In the genomic region with DNA sequence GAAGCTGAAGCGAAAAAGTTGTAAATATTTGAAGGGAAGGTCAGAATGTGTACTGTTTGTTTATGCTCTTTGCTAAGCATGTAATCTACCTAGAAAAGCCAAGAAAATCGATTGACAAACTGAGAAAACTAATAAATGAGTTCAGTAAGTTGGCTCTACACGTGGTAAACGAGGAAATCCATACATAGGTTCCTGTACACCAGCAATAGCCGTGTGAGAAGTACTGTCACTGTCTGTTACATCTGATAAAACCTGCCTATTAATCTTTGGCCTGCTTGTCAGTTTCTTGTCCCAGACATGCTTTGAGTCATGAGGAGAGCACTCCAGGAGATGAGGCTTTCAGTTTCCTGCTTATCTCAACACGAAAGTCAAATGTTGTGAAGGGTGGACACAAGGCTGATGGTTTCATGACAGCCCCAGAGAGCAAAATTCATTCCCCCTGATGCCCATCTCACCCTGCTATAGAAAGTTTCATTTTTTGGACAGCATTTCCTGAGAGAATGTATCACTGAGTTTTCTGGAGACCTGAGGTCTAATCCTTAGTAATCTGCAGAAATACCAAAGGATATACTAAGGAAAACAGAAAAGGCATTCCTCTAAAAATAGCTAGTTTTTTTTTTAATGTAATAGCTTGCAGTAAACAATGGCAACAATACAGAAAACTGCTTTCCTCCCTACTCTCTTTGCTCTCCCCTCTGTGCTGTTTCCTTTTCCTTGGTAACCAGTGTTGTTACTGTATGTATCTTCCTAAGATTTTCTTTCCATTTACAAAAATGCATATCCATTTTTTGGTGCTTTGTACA, we compare ENCODE assay signal across 1 cellular context.
TF ChIP-seq lines count a peak whose summit lies in the region.

No MANE protein-coding gene starts in this region.

TF ChIP-seq in K562, 482 proteins besides CTCF, POLR2A, EP300 and RAD21 (continued from another document and continues in another):
- TF ChIP-seq GATA2 (CRISPR knock-in tag; IDR thresholded peaks at IDR 0.05) (peak; percentile 65; the same call in 1 of the 2 replicates), CBX8 (IDR thresholded peaks at IDR 0.05; ENCODE audit: borderline replicate concordance, extremely low read depth, low read depth, low read length, poor library complexity, severe bottlenecking) (no peak), PTBP1 (IDR thresholded peaks at IDR 0.05; ENCODE audit: low read depth, low read length) (no peak), SMARCA4 (IDR thresholded peaks at IDR 0.05) (peak; percentile 85), ZBED1 (IDR thresholded peaks at IDR 0.05) (0 out of 2 replicates have a peak, but pooled peaks have one; percentile 27), SMAD1 (IDR thresholded peaks at IDR 0.05; ENCODE audit: low read depth, low read length, partially characterized antibody) (no peak), ETS2 (tag; IDR thresholded peaks at IDR 0.05; ENCODE audit: borderline replicate concordance, poor library complexity, severe bottlenecking) (no peak), NEUROD1 (IDR thresholded peaks at IDR 0.05; ENCODE audit: borderline replicate concordance, low read depth, low read length, partially characterized antibody) (peak; percentile 35), MEF2D (tag; conservative IDR thresholded peaks at IDR 0.05; ENCODE audit: low read depth) (no peak), NBN (IDR thresholded peaks at IDR 0.05; ENCODE audit: low read depth) (peak; percentile 55; the same call in 1 of the 2 replicates), CBX3 (IDR thresholded peaks at IDR 0.05; ENCODE audit: borderline replicate concordance in 1 of 2, low read length in 2 of 2) (0 out of 3 replicates have a peak, but pooled peaks of 1 of the 2 experiments have one; percentile 33), KLF16 (IDR thresholded peaks at IDR 0.05) (peak; percentile 68), ZNF395 (CRISPR knock-in tag; IDR thresholded peaks at IDR 0.05) (no peak), TBL1XR1 (IDR thresholded peaks at IDR 0.05; ENCODE audit: low read length in 2 of 2) (peak in 1 of 2 experiments; percentile 82; a peak in 2 of 4 replicates), SP1 (CRISPR knock-in tag; IDR thresholded peaks at IDR 0.05) (no peak), MXI1 (IDR thresholded peaks at IDR 0.05; ENCODE audit: low read depth, low read length) (peak; percentile 73; the same call in 1 of the 2 replicates), CREM (IDR thresholded peaks at IDR 0.05; ENCODE audit: low read depth) (peak; percentile 69), CTBP1 (IDR thresholded peaks at IDR 0.05; ENCODE audit: borderline replicate concordance) (peak; percentile 92), JUN (IDR thresholded peaks at IDR 0.05; ENCODE audit: borderline replicate concordance, low read depth, low read length) (peak; percentile 53; the same call in 1 of the 2 replicates), JUN (CRISPR knock-in tag; IDR thresholded peaks at IDR 0.05; ENCODE audit: borderline replicate concordance) (no peak), PHF21A (IDR thresholded peaks at IDR 0.05; ENCODE audit: borderline replicate concordance, low read depth) (no peak), MEIS2 (IDR thresholded peaks at IDR 0.05; ENCODE audit: partially characterized antibody) (peak; percentile 100), POLR2AphosphoS5 (IDR thresholded peaks at IDR 0.05; ENCODE audit: control insufficient read depth, insufficient read depth, low read depth, low read length) (peak; percentile 62), NFE2 (IDR thresholded peaks at IDR 0.05; ENCODE audit: low read depth) (peak; percentile 19; the same call in 1 of the 2 replicates), FOSL1 (tag; conservative IDR thresholded peaks at IDR 0.05) (peak; percentile 78), AFF1 (IDR thresholded peaks at IDR 0.05; ENCODE audit: low read depth in 1 of 2, partially characterized antibody in 2 of 2) (no peak), PURB (CRISPR knock-in tag; IDR thresholded peaks at IDR 0.05; ENCODE audit: low read depth) (no peak), TEAD1 (CRISPR knock-in tag; IDR thresholded peaks at IDR 0.05) (0 out of 4 replicates have a peak, but pooled peaks of 1 of the 2 experiments have one; percentile 34), DACH1 (IDR thresholded peaks at IDR 0.05; ENCODE audit: partially characterized antibody) (no peak)
- TF ChIP-seq, protein P1, sequence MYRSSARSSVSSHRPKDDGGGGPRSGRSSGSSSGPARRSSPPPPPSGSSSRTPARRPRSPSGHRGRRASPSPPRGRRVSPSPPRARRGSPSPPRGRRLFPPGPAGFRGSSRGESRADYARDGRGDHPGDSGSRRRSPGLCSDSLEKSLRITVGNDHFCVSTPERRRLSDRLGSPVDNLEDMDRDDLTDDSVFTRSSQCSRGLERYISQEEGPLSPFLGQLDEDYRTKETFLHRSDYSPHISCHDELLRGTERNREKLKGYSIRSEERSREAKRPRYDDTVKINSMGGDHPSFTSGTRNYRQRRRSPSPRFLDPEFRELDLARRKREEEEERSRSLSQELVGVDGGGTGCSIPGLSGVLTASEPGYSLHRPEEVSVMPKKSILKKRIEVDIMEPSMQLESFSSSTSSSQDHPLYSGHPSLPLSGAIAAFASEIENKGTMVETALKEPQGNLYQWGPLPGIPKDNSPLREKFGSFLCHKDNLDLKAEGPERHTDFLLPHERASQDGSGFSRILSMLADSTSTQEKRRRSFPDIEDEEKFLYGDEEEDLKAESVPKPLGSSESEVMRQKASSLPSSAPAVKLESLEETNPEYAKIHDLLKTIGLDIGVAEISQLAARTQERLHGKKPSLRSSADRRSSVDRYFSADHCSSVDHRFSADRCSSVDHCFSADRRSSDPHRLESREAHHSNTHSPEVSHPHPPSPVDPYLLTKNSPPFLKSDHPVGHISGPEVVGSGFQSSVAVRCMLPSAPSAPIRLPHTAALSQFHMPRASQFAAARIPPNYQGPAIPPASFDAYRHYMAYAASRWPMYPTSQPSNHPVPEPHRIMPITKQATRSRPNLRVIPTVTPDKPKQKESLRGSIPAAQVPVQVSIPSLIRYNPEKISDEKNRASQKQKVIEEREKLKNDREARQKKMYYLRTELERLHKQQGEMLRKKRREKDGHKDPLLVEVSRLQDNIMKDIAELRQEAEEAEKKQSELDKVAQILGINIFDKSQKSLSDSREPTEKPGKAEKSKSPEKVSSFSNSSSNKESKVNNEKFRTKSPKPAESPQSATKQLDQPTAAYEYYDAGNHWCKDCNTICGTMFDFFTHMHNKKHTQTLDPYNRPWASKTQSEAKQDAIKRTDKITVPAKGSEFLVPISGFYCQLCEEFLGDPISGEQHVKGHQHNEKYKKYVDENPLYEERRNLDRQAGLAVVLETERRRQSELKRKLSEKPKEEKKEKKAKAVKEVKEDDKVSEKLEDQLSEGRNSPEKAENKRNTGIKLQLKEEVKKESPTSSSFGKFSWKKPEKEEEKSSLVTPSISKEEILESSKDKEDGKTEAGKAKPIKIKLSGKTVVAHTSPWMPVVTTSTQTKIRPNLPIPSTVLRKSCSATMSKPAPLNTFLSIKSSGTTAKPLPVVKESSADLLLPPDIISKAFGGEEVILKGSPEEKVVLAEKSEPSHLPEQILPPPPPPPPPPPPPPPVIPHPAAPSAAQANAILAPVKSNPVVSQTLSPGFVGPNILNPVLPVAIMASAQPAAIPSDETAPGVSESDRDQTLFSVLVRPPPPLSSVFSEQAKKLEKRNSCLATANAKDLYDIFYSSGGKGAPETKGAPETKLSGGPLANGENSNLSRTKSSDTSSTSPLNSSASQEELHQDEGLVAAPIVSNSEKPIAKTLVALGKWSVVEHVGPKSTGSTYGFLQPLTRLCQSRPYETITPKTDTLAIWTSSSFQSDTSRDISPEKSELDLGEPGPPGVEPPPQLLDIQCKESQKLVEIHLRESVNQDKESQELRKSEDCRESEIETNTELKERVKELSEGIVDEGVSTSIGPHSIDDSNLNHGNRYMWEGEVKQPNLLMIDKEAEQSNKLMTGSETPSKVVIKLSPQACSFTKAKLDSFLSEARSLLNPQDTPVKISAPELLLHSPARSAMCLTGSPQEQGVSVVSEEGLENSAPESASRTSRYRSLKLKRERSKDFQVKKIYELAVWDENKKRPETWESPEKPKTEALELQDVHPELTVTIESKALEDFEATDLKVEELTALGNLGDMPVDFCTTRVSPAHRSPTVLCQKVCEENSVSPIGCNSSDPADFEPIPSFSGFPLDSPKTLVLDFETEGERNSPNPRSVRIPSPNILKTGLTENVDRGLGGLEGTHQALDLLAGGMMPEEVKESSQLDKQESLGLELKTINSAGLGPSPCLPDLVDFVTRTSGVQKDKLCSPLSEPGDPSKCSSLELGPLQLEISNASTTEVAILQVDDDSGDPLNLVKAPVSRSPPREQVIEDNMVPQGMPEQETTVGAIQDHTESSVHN (IDR thresholded peaks at IDR 0.05; ENCODE audit: borderline replicate concordance in 1 of 2, low read depth in 1 of 2) = peak in 1 of 2 experiments; percentile 65; a peak in 1 of 4 replicates
- TF ChIP-seq, protein P2, sequence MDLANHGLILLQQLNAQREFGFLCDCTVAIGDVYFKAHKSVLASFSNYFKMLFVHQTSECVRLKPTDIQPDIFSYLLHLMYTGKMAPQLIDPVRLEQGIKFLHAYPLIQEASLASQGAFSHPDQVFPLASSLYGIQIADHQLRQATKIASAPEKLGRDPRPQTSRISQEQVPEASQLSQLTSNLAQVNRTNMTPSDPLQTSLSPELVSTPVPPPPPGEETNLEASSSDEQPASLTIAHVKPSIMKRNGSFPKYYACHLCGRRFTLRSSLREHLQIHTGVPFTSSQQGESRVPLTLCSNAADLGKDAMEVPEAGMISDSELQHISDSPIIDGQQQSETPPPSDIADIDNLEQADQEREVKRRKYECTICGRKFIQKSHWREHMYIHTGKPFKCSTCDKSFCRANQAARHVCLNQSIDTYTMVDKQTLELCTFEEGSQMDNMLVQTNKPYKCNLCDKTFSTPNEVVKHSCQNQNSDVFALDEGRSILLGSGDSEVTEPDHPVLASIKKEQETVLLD (IDR thresholded peaks at IDR 0.05) = peak; percentile 46; the same call in 1 of the 2 replicates
- TF ChIP-seq, protein P3, sequence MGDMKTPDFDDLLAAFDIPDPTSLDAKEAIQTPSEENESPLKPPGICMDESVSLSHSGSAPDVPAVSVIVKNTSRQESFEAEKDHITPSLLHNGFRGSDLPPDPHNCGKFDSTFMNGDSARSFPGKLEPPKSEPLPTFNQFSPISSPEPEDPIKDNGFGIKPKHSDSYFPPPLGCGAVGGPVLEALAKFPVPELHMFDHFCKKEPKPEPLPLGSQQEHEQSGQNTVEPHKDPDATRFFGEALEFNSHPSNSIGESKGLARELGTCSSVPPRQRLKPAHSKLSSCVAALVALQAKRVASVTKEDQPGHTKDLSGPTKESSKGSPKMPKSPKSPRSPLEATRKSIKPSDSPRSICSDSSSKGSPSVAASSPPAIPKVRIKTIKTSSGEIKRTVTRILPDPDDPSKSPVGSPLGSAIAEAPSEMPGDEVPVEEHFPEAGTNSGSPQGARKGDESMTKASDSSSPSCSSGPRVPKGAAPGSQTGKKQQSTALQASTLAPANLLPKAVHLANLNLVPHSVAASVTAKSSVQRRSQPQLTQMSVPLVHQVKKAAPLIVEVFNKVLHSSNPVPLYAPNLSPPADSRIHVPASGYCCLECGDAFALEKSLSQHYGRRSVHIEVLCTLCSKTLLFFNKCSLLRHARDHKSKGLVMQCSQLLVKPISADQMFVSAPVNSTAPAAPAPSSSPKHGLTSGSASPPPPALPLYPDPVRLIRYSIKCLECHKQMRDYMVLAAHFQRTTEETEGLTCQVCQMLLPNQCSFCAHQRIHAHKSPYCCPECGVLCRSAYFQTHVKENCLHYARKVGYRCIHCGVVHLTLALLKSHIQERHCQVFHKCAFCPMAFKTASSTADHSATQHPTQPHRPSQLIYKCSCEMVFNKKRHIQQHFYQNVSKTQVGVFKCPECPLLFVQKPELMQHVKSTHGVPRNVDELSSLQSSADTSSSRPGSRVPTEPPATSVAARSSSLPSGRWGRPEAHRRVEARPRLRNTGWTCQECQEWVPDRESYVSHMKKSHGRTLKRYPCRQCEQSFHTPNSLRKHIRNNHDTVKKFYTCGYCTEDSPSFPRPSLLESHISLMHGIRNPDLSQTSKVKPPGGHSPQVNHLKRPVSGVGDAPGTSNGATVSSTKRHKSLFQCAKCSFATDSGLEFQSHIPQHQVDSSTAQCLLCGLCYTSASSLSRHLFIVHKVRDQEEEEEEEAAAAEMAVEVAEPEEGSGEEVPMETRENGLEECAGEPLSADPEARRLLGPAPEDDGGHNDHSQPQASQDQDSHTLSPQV (IDR thresholded peaks at IDR 0.05) = peak; percentile 62; the same call in 1 of the 2 replicates
- TF ChIP-seq, protein P4, sequence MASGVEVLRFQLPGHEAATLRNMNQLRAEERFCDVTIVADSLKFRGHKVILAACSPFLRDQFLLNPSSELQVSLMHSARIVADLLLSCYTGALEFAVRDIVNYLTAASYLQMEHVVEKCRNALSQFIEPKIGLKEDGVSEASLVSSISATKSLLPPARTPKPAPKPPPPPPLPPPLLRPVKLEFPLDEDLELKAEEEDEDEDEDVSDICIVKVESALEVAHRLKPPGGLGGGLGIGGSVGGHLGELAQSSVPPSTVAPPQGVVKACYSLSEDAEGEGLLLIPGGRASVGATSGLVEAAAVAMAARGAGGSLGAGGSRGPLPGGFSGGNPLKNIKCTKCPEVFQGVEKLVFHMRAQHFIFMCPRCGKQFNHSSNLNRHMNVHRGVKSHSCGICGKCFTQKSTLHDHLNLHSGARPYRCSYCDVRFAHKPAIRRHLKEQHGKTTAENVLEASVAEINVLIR (CRISPR knock-in tag; IDR thresholded peaks at IDR 0.05) = no peak
